ENCODE assay signal across 19 cellular contexts in the genomic region with DNA sequence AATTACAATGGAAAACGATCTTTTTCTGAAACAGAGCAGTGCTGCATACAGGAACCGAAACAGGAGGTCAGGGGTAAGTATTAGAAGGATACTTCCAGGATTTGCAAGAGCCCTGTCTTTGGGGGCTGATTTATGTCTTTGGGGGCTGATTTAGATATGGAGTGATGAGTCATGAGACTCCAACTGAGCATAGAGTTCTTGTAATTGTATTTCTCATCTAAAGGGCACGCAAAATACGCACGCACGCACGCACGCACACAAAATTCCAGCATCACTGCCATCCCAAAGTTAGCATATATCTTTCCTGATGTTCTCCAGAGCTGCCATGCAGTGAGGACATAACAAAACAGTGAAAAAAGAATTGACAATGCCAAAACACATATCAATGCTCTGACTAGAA.
"Had no signal": no experiment of that assay in that cellular context is flagged by ENCODE, and none has a peak within 500 bp of the region (broad histone marks: within the 10 kb centered on the region; RNA-seq: fewer than 3 reads in every experiment).

No MANE protein-coding gene starts in this region.

- DNase-seq: activated CD4-positive, alpha-beta T cell treated with anti-CD3 and anti-CD28 coated beads for 1 hour; activated CD4-positive, alpha-beta T cell treated with anti-CD3 and anti-CD28 coated beads, Interleukin-2, amount 50 U/mL, for 1 hour; activated CD8-positive, alpha-beta T cell treated with anti-CD3 and anti-CD28 coated beads, Interleukin-2, amount 10 ng/mL, durations not matched to agents 7 days and 5 days; activated T-cell treated with anti-CD3 and anti-CD28 coated beads, Interleukin-2, amount 50 U/mL, for 1 hour; aorta; cortex of kidney; glutamatergic neuron; hippocampal formation; right cardiac atrium; stimulated activated CD4-positive, alpha-beta T cell treated with anti-CD3 and anti-CD28 coated beads, Interleukin-15, amount 100 ng/mL, for 24 hours; stomach; T-cell; transverse colon; WERI-Rb-1 had no signal

- ATAC-seq: activated CD8-positive, alpha-beta T cell treated with anti-CD3 and anti-CD28 coated beads, Interleukin-2, amount 10 ng/mL, durations not matched to agents 7 days and 5 days; activated naive CD4-positive, alpha-beta T cell treated with anti-CD3 and anti-CD28 coated beads, Interleukin-2, amount 50 U/mL, for 72 hours; right cardiac atrium; stimulated activated memory B cell treated with anti-CD40 and anti-IgM and Interleukin-4, amounts not matched to agents 10 μg/mL and 1 μg/mL and 100 μg/mL, for 72 hours; T-cell had no signal

- H3K27ac ChIP-seq: cardiac muscle cell, parathyroid adenoma, skin epidermis, stomach, transverse colon, WERI-Rb-1 had no signal

- H3K4me3 ChIP-seq: cardiac muscle cell, skin epidermis, stomach, transverse colon had no signal

- H3K4me1 ChIP-seq: parathyroid adenoma, stomach, transverse colon had no signal

- H3K9ac ChIP-seq: parathyroid adenoma had no signal

- H3K36me3 ChIP-seq: cardiac muscle cell, stomach, transverse colon, WERI-Rb-1 had no signal
